Comparison of ENCODE assay signal across 8 cellular contexts in genomic region chr19:16829822-16830289, GRCh38. TPM values are rescaled to one million over a fixed set of nuclear protein-coding genes. Genes with fewer than 3 reads are reported as not detected.
DNase-seq lines count a peak whose midpoint lies in the region; ATAC-seq, FAIRE-seq and TF ChIP-seq lines count a peak whose summit lies in the region.

No MANE protein-coding gene starts in this region.

- H3K79me2 ChIP-seq in GM12878 (ENCODE audit: control insufficient read depth, insufficient read depth, low read length) = peaks cover 13% of the 10 kb centered on the region

- H2AFZ ChIP-seq in GM12878 (ENCODE audit: control insufficient read depth, low read depth, low read length) = no peak overlapping the region; the same call in 1 of the 2 replicates

- peaks cover 23% of the 10 kb centered on the region for H3K4me1 Mint-ChIP-seq in activated CD8-positive, alpha-beta memory T cell treated with anti-CD3 and anti-CD28 coated beads, Interleukin-2, amount 10 ng/mL, durations not matched to agents 7 days and 5 days
- H3K4me1 Mint-ChIP-seq in type B pancreatic cell (ENCODE audit: unreplicated experiment) = peaks cover 25% of the 10 kb centered on the region

- H3K9me3 ChIP-seq in GM12878 (replicated peaks; ENCODE audit: control insufficient read depth, insufficient read depth, low read length) (peaks cover 2% of the 10 kb centered on the region; the same call in 1 of the 3 replicates), right lobe of liver (no peaks in the 10 kb centered on the region)

- TF ChIP-seq EP300 in GM12878 (IDR thresholded peaks at IDR 0.05; ENCODE audit: borderline replicate concordance in 1 of 2, control insufficient read depth in 1 of 2, low read depth in 2 of 2, low read length in 2 of 2) = no peak

- peaks cover 14% of the 10 kb centered on the region for H3K36me3 Mint-ChIP-seq in activated CD8-positive, alpha-beta memory T cell treated with anti-CD3 and anti-CD28 coated beads, Interleukin-2, amount 10 ng/mL, durations not matched to agents 7 days and 5 days
- peaks cover 11% of the 10 kb centered on the region for H3K36me3 Mint-ChIP-seq in type B pancreatic cell

- H3K27ac ChIP-seq in GM12878 (ENCODE audit: control insufficient read depth, insufficient read depth) = peak overlapping the region; percentile 54
- H3K27ac ChIP-seq in right lobe of liver = peak overlapping the region; percentile 44 to 53 (median 47)

- WGBS in GM12878 (ENCODE audit: insufficient coverage, insufficient replicate concordance, low lambda C conversion rate, missing lambda C conversion rate) = 8% methylated on average over 13 of the region's 13 CpGs
- WGBS in right lobe of liver (ENCODE audit: insufficient coverage, low coverage, low lambda C conversion rate, missing lambda C conversion rate) = 54% methylated on average over 4 of the region's 13 CpGs

- H3K27me3 ChIP-seq in GM12878 (replicated peaks in 1 of 2; ENCODE audit: control insufficient read depth in 2 of 2, insufficient read depth in 2 of 2, low read length in 1 of 2) (no peaks in the 10 kb centered on the region), right lobe of liver (no peaks in the 10 kb centered on the region)

- TF ChIP-seq POLR2A in GM12878 (IDR thresholded peaks at IDR 0.05; ENCODE audit: low read depth, low read length) (no peak), right lobe of liver (IDR thresholded peaks at IDR 0.05) (no peak)

- H3K27ac Mint-ChIP-seq in activated CD8-positive, alpha-beta memory T cell treated with anti-CD3 and anti-CD28 coated beads, Interleukin-2, amount 10 ng/mL, durations not matched to agents 7 days and 5 days = peak overlapping the region; percentile 54
- H3K27ac Mint-ChIP-seq in type B pancreatic cell = peak overlapping the region; percentile 44

- H3K36me3 ChIP-seq in GM12878 (ENCODE audit: control insufficient read depth in 2 of 2, insufficient read depth in 2 of 2, low read length in 1 of 2) (peaks cover 2 to 6% of the 10 kb centered on the region in 2 experiments), right lobe of liver (peaks cover 0 to 26% (median 2%) of the 10 kb centered on the region in 4 donors)

- peaks cover 21% of the 10 kb centered on the region for H3K4me1 ChIP-seq in GM12878 (ENCODE audit: control insufficient read depth, insufficient read depth, low read length)
- H3K4me1 ChIP-seq in right lobe of liver = peaks cover 0 to 11% (median 0%) of the 10 kb centered on the region in 4 donors

- intact Hi-C loops in GM12878 (cut with micrococcal nuclease; ENCODE audit: unreplicated experiment) (loop anchor here (10.0 kb wide), 1 partner anchor 115 kb away; the partner anchor contains the start of gene NWD1), right lobe of liver (cut with DNase I) (no loop called here)

- no peak for ATAC-seq in activated CD8-positive, alpha-beta memory T cell treated with anti-CD3 and anti-CD28 coated beads, Interleukin-2, amount 10 ng/mL, durations not matched to agents 7 days and 5 days
- peak; percentile 24 for ATAC-seq in GM12878
- ATAC-seq in right lobe of liver = peak in 1 of 4 donors; percentile 9
- no peak for ATAC-seq in GM18502 (IDR thresholded peaks at IDR 0.05; ENCODE audit: poor library complexity, unreplicated experiment)

- TF ChIP-seq CTCF in GM12878 (IDR thresholded peaks at IDR 0.05 in 2 of 3, conservative IDR thresholded peaks at IDR 0.05 in 1 of 3; ENCODE audit: control insufficient read depth in 2 of 3, extremely low read depth in 1 of 3, insufficient read depth in 1 of 3, low read depth in 3 of 3, low read length in 3 of 3) (no peak), right lobe of liver (IDR thresholded peaks at IDR 0.05) (no peak), type B pancreatic cell (conservative IDR thresholded peaks at IDR 0.05) (no peak)

- in situ Hi-C loops in GM12878 (cut with MboI) = no loop called here

- H3K9me3 Mint-ChIP-seq in activated CD8-positive, alpha-beta memory T cell treated with anti-CD3 and anti-CD28 coated beads, Interleukin-2, amount 10 ng/mL, durations not matched to agents 7 days and 5 days (ENCODE audit: low read depth) = no peaks in the 10 kb centered on the region
- peaks cover 11% of the 10 kb centered on the region for H3K9me3 Mint-ChIP-seq in type B pancreatic cell

- TF ChIP-seq RAD21 in GM12878 (IDR thresholded peaks at IDR 0.05; ENCODE audit: insufficient read depth, low read depth, low read length) = no peak

- DNase-seq in activated CD8-positive, alpha-beta memory T cell treated with anti-CD3 and anti-CD28 coated beads, Interleukin-2, amount 10 ng/mL, durations not matched to agents 7 days and 5 days = no peak
- no peak for DNase-seq in activated CD8-positive, alpha-beta memory T cell treated with anti-CD3 and anti-CD28 coated beads, Interleukin-2, amount 50 U/mL, for 4 hours
- no peak for DNase-seq in GM12878 (ENCODE audit: low read depth, low spot score)
- no peak for DNase-seq in right lobe of liver
- no peak for DNase-seq in type B pancreatic cell (ENCODE audit: extremely low spot score, unreplicated experiment)
- no peak for DNase-seq in midbrain (lab: John Stamatoyannopoulos, UW)
- no peak for DNase-seq in NCI-H345 treated with DMSO at 0.1 percent for 48 hours (lab: John Stamatoyannopoulos, UW; ENCODE audit: unreplicated experiment)

- SMC1A ChIA-PET in GM12878 (lab: Charles Lee; ENCODE audit: uncharacterized antibody, unreplicated experiment) = interaction anchor here (0.6 kb wide), 1 partner anchor 453 kb away, joined by 3 read pairs; no protein-coding TSS in a partner anchor

- H3K27me3 Mint-ChIP-seq in activated CD8-positive, alpha-beta memory T cell treated with anti-CD3 and anti-CD28 coated beads, Interleukin-2, amount 10 ng/mL, durations not matched to agents 7 days and 5 days = peaks cover 23% of the 10 kb centered on the region
- peaks cover 15% of the 10 kb centered on the region for H3K27me3 Mint-ChIP-seq in type B pancreatic cell

- H3K4me3 ChIP-seq in GM12878 (peak overlapping the region; percentile 98), right lobe of liver (peak overlapping the region; percentile 64 to 87 (median 66))

- H3K9ac ChIP-seq in GM12878 (ENCODE audit: control insufficient read depth, insufficient read depth, low read length) = peak overlapping the region; percentile 93

- POLR2A ChIA-PET in GM12878 (lab: Charles Lee) = interaction anchor here (1.0 kb wide), 1 partner anchor 10 kb away, joined by 5 read pairs; no protein-coding TSS in a partner anchor

- H3K4me2 ChIP-seq in GM12878 (ENCODE audit: control insufficient read depth, insufficient read depth) = peak overlapping the region; percentile 97

- H4K20me1 ChIP-seq in GM12878 (ENCODE audit: control insufficient read depth, insufficient read depth) = no peaks in the 10 kb centered on the region

- no TSS peak for BruUV-seq in GM12878 (replicated peaks; lab: Mats Ljungman, UMichigan)

- CTCF ChIA-PET in activated CD8-positive, alpha-beta memory T cell treated with anti-CD3 and anti-CD28 coated beads, Interleukin-2, amount 10 ng/mL, durations not matched to agents 7 days and 5 days (lab: Charles Lee) = interaction anchor here (0.7 kb wide), 1 partner anchor 70 kb away, joined by 3 read pairs; no protein-coding TSS in a partner anchor
- CTCF ChIA-PET in GM12878 (lab: Yijun Ruan, JAX) = interaction anchor here (0.6 to 0.8 kb wide), 2 partner anchors 70 to 223 kb away, joined by 3 to 4 read pairs; no protein-coding TSS in a partner anchor

- no peak for FAIRE-seq in GM12878 (lab: Jason Lieb, UNC)

- RAD21 ChIA-PET in GM12878 (lab: Charles Lee; ENCODE audit: unreplicated experiment) = interaction anchor here (1.0 kb wide), 1 partner anchor 242 kb away, joined by 3 read pairs; no protein-coding TSS in a partner anchor

- H3K4me3 Mint-ChIP-seq in activated CD8-positive, alpha-beta memory T cell treated with anti-CD3 and anti-CD28 coated beads, Interleukin-2, amount 10 ng/mL, durations not matched to agents 7 days and 5 days = peak overlapping the region; percentile 75
- H3K4me3 Mint-ChIP-seq in type B pancreatic cell = peak overlapping the region; percentile 89

RNA-seq across cellular contexts. Expression of gene SIN3B, which starts 0.7 kb away (rescaled TPM):
- 10 to 100 TPM; 29.1 to 30.5 TPM for total RNA-seq in activated CD8-positive, alpha-beta memory T cell treated with anti-CD3 and anti-CD28 coated beads, Interleukin-2, amount 10 ng/mL, durations not matched to agents 7 days and 5 days
- total RNA-seq in GM12878 (2013; cell fraction: nucleolus; rRNA removed) = 96.9 and 112 TPM in 2 replicates
- total RNA-seq in GM12878 (2014; rRNA removed) = 8.7 and 13.2 TPM in 2 replicates
- total RNA-seq in GM12878 (2014; rRNA removed; fragmentation: Illumina TruSeq; extraction: Trizol) = 9.1 and 9.6 TPM in 2 replicates
- 30.4 and 34.5 TPM in 2 replicates for total RNA-seq in GM12878 (2021)
- polyA plus RNA-seq in GM12878 (2011; ENCODE audit: low read depth) = 10.6 TPM
- polyA plus RNA-seq in GM12878 (2011; rRNA removed) = 14.6 and 20.0 TPM in 2 replicates
- polyA plus RNA-seq in GM12878 (2011; cell fraction: cytosol; rRNA removed) = 16.2 and 19.8 TPM in 2 replicates
- polyA plus RNA-seq in GM12878 (2011; cell fraction: nucleus; rRNA removed) = 113 and 165 TPM in 2 replicates
- polyA plus RNA-seq in GM12878 (2012) = 23.6 and 26.3 TPM in 2 replicates
- polyA plus RNA-seq in GM12878 (2014; fragmentation: Illumina TruSeq; extraction: Trizol) = 12.9 and 16.2 TPM in 2 replicates
- 1 to 10 TPM in 1 of 2 experiments, under 1 TPM in 1; 0.68 to 1.4 TPM for polyA plus RNA-seq in GM12878 (2014; fragmentation: Nextera tagmentation; extraction: Ambion mirVana)
- 31.7 and 36.2 TPM in 2 replicates for polyA plus RNA-seq in GM12878 (2014; rRNA removed)
- 10 to 100 TPM; 15.3 to 17.0 TPM for polyA plus RNA-seq in GM12878 (2016; fragmentation: Nextera tagmentation; extraction: Ambion mirVana)
- 18.9 and 23.9 TPM in 2 replicates for polyA minus RNA-seq in GM12878 (2011; rRNA and poly(A)+ RNA removed)
- polyA minus RNA-seq in GM12878 (2011; cell fraction: cytosol; rRNA and poly(A)+ RNA removed) = 9.4 and 14.6 TPM in 2 replicates
- polyA minus RNA-seq in GM12878 (2011; cell fraction: nucleus; rRNA and poly(A)+ RNA removed) = 30.5 and 41.4 TPM in 2 replicates
- total RNA-seq in right lobe of liver = 10 to 100 TPM; 10.6 to 20.9 (median 13.6) TPM
- 58.9 and 71.2 TPM in 2 replicates for total RNA-seq in type B pancreatic cell (ENCODE audit: low replicate concordance)

RNA-seq across cellular contexts. Expression of gene F2RL3, which starts 58.9 kb away (rescaled TPM):
- under 1 TPM; 0.12 to 0.59 TPM for total RNA-seq in activated CD8-positive, alpha-beta memory T cell treated with anti-CD3 and anti-CD28 coated beads, Interleukin-2, amount 10 ng/mL, durations not matched to agents 7 days and 5 days
- 0.13 and 0.17 TPM in 2 replicates for total RNA-seq in GM12878 (2013; cell fraction: nucleolus; rRNA removed)
- total RNA-seq in GM12878 (2014; rRNA removed) (0.38 and 0.51 TPM in 2 replicates), GM12878 (2014; rRNA removed; fragmentation: Illumina TruSeq; extraction: Trizol) (0.13 and 0.23 TPM in 2 replicates), GM12878 (2021) (0.74 and 0.85 TPM in 2 replicates), right lobe of liver (under 1 TPM; 0.07 to 0.62 (median 0.28) TPM), type B pancreatic cell (ENCODE audit: low replicate concordance) (not detected in 2 replicates)
- 0.08 TPM for polyA plus RNA-seq in GM12878 (2011; ENCODE audit: low read depth)
- polyA plus RNA-seq in GM12878 (2011; rRNA removed) (0.01 and 0.03 TPM in 2 replicates), GM12878 (2014; fragmentation: Illumina TruSeq; extraction: Trizol) (0.14 and 0.24 TPM in 2 replicates), GM12878 (2014; fragmentation: Nextera tagmentation; extraction: Ambion mirVana) (under 1 TPM; 0.05 to 0.13 TPM), GM12878 (2014; rRNA removed) (0.35 and 0.48 TPM in 2 replicates), GM12878 (2016; fragmentation: Nextera tagmentation; extraction: Ambion mirVana) (1 to 10 TPM in 1 of 2 experiments, under 1 TPM in 1; 0.88 to 1.2 TPM)
- 0.07 and 0.12 TPM in 2 replicates for polyA plus RNA-seq in GM12878 (2011; cell fraction: cytosol; rRNA removed)
- polyA plus RNA-seq in GM12878 (2011; cell fraction: nucleus; rRNA removed) = 0.09 and 0.16 TPM in 2 replicates
- 0.21 and 0.30 TPM in 2 replicates for polyA plus RNA-seq in GM12878 (2012)
- 0.15 TPM in 1 of 2 replicates, not detected in the other for polyA minus RNA-seq in GM12878 (2011; rRNA and poly(A)+ RNA removed)
- not detected in 2 replicates for polyA minus RNA-seq in GM12878 (2011; cell fraction: cytosol; rRNA and poly(A)+ RNA removed)
- 0.24 and 0.77 TPM in 2 replicates for polyA minus RNA-seq in GM12878 (2011; cell fraction: nucleus; rRNA and poly(A)+ RNA removed)
